ENCODE assay signal across 8 cellular contexts in the genomic region with DNA sequence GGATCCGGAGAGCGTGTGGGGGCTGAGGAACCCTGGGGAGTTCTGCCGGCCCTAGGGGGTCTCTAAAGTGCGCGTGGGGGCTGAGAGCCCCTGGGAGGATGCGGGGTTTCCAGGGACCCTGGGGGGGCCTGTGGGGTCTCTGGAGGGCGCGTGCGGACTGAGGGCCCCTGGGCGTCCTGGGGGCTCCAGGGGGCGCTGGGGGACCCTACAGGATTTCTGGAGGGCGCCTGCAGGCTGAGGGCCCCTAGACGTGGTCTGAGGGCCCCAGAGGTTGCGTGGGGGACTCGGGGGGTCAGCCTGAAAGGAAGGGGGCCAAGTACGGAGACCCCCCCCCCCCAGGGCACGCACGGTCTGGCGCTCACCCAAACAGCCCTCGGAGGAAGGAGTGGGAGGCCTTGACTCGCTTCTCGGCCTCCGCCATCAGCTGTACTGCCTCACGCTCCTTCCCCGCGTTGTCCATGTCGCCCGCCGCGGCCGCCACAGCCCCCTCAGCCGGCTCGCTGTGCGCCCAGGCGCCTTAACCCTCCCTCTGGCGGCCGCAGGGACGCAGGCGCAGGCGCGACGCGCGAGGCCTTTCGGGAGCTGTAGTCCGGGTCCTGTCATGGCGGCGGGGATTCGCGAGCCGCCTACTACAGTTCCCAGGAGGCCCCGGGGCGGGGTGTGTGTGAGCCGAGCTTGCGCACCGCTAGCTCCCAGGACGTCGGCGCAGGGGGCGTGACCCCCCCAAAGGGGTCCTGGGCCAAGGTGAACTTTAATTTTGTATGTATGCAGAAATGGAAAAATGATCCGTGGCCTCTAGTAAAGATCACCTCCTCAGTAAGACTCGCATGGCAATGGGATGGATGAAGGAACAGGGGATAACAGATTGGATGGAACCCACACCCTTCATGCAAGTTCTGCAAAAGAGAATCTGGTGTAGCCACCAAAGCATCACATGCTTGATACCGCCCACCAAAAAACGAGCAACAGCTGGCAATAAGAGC. TPM values are rescaled to one million over a fixed set of nuclear protein-coding genes. Genes with fewer than 3 reads are reported as not detected.
DNase-seq lines count a peak whose midpoint lies in the region; ATAC-seq lines count a peak whose summit lies in the region.

Gene NAPB (minus strand): TSS at position 546 of the 983 bp plus-strand sequence. CDS start 86 bp downstream, at position 460.

- no peaks in the 10 kb centered on the region for H3K36me3 Mint-ChIP-seq in activated T-helper 1 cell treated with anti-CD3 and anti-CD28 coated beads, Interleukin-12 subunit alpha, Interleukin-12 subunit beta, Interleukin-2, Interleukin-4 antibody, amounts not matched to agents 30 ng/mL and 10 ng/mL and 1 ng/mL, durations not matched to agents 14 hours and 24 hours and 36 hours (ENCODE audit: low read depth)
- H3K36me3 Mint-ChIP-seq in naive thymus-derived CD4-positive, alpha-beta T cell: peaks cover 0 to 6% (median 0%) of the 10 kb centered on the region in 5 donors
- no peaks in the 10 kb centered on the region for H3K36me3 Mint-ChIP-seq in stimulated activated memory B cell treated with anti-CD40 and anti-IgM and Interleukin-4, amounts not matched to agents 10 μg/mL and 1 μg/mL and 100 μg/mL, for 72 hours

- DNase-seq in ELF-1 (ENCODE audit: low read depth, low spot score): peak; percentile 95
- peak; percentile 85 for DNase-seq in GOT3 (lab: John Stamatoyannopoulos, UW)
- DNase-seq in LHCN-M2 (ENCODE audit: low read depth): peak; percentile 88
- DNase-seq in RKO (ENCODE audit: low spot score): peak; percentile 95
- DNase-seq in activated T-helper 1 cell treated with anti-CD3 and anti-CD28 coated beads, Interleukin-12 subunit alpha, Interleukin-12 subunit beta, Interleukin-2, Interleukin-4 antibody, amounts not matched to agents 30 ng/mL and 10 ng/mL and 1 ng/mL, durations not matched to agents 14 hours and 24 hours and 36 hours (ENCODE audit: low spot score): peak; percentile 92
- peak; percentile 89 for DNase-seq in fibroblast of gingiva (ENCODE audit: low read depth)
- peak; percentile 82 to 93 (median 91) for DNase-seq in naive thymus-derived CD4-positive, alpha-beta T cell

- H3K36me3 ChIP-seq in naive thymus-derived CD4-positive, alpha-beta T cell (ENCODE audit: control insufficient read depth in 2 of 3, insufficient read depth in 3 of 3, low read length in 3 of 3): peaks cover 0 to 9% (median 0%) of the 10 kb centered on the region in 3 experiments

- H3K27ac Mint-ChIP-seq in activated T-helper 1 cell treated with anti-CD3 and anti-CD28 coated beads, Interleukin-12 subunit alpha, Interleukin-12 subunit beta, Interleukin-2, Interleukin-4 antibody, amounts not matched to agents 30 ng/mL and 10 ng/mL and 1 ng/mL, durations not matched to agents 14 hours and 24 hours and 36 hours: peak within 1 kb of the TSS; percentile 81
- peak within 1 kb of the TSS; percentile 55 to 95 (median 89) for H3K27ac Mint-ChIP-seq in naive thymus-derived CD4-positive, alpha-beta T cell
- H3K27ac Mint-ChIP-seq in stimulated activated memory B cell treated with anti-CD40 and anti-IgM and Interleukin-4, amounts not matched to agents 10 μg/mL and 1 μg/mL and 100 μg/mL, for 72 hours: peak within 1 kb of the TSS; percentile 63

- no peaks in the 10 kb centered on the region for H3K9me3 ChIP-seq in naive thymus-derived CD4-positive, alpha-beta T cell (ENCODE audit: control insufficient read depth in 2 of 3, low read length in 3 of 3)

- peaks cover 7 to 22% of the 10 kb centered on the region in 2 donors for H3K4me1 ChIP-seq in naive thymus-derived CD4-positive, alpha-beta T cell (ENCODE audit: control insufficient read depth in 2 of 2, insufficient read depth in 2 of 2, low read length in 2 of 2)

- ATAC-seq in naive thymus-derived CD4-positive, alpha-beta T cell: peak; percentile 99
- peak; percentile 99 for ATAC-seq in stimulated activated memory B cell treated with anti-CD40 and anti-IgM and Interleukin-4, amounts not matched to agents 10 μg/mL and 1 μg/mL and 100 μg/mL, for 72 hours

- intact Hi-C loops in activated T-helper 1 cell treated with anti-CD3 and anti-CD28 coated beads, Interleukin-12 subunit alpha, Interleukin-12 subunit beta, Interleukin-2, Interleukin-4 antibody, amounts not matched to agents 30 ng/mL and 10 ng/mL and 1 ng/mL, durations not matched to agents 14 hours and 24 hours and 36 hours (cut with micrococcal nuclease): loop anchor here (1.0 to 5.0 kb wide), 6 partner anchors 13 to 1986 kb away; partner anchors contain the start of genes GINS1, GZF1 and NXT1
- intact Hi-C loops in naive thymus-derived CD4-positive, alpha-beta T cell (cut with micrococcal nuclease): loop anchor here (1.0 to 10.0 kb wide), 8 partner anchors 13 to 1974 kb away; partner anchors contain the start of genes GZF1 (in 2 of the 2), NXT1 (in 2 of the 2), ABHD12 (in 1 of the 2) and ACSS1 (in 1 of the 2)

- peak within 1 kb of the TSS; percentile 97 for H3K4me3 Mint-ChIP-seq in activated T-helper 1 cell treated with anti-CD3 and anti-CD28 coated beads, Interleukin-12 subunit alpha, Interleukin-12 subunit beta, Interleukin-2, Interleukin-4 antibody, amounts not matched to agents 30 ng/mL and 10 ng/mL and 1 ng/mL, durations not matched to agents 14 hours and 24 hours and 36 hours
- peak within 1 kb of the TSS; percentile 86 to 96 (median 92) for H3K4me3 Mint-ChIP-seq in naive thymus-derived CD4-positive, alpha-beta T cell
- peak within 1 kb of the TSS; percentile 88 for H3K4me3 Mint-ChIP-seq in stimulated activated memory B cell treated with anti-CD40 and anti-IgM and Interleukin-4, amounts not matched to agents 10 μg/mL and 1 μg/mL and 100 μg/mL, for 72 hours

- peak within 1 kb of the TSS; percentile 84 for H3K4me3 ChIP-seq in naive thymus-derived CD4-positive, alpha-beta T cell (ENCODE audit: low read length)

- no peaks in the 10 kb centered on the region for H3K27me3 Mint-ChIP-seq in activated T-helper 1 cell treated with anti-CD3 and anti-CD28 coated beads, Interleukin-12 subunit alpha, Interleukin-12 subunit beta, Interleukin-2, Interleukin-4 antibody, amounts not matched to agents 30 ng/mL and 10 ng/mL and 1 ng/mL, durations not matched to agents 14 hours and 24 hours and 36 hours (ENCODE audit: insufficient read depth)
- H3K27me3 Mint-ChIP-seq in naive thymus-derived CD4-positive, alpha-beta T cell: peaks cover 0 to 11% (median 6%) of the 10 kb centered on the region in 5 donors
- H3K27me3 Mint-ChIP-seq in stimulated activated memory B cell treated with anti-CD40 and anti-IgM and Interleukin-4, amounts not matched to agents 10 μg/mL and 1 μg/mL and 100 μg/mL, for 72 hours: peaks cover 8% of the 10 kb centered on the region

- peak within 1 kb of the TSS; percentile 87 for H3K27ac ChIP-seq in naive thymus-derived CD4-positive, alpha-beta T cell (ENCODE audit: low read depth, low read length)

- H3K27me3 ChIP-seq in naive thymus-derived CD4-positive, alpha-beta T cell (ENCODE audit: control insufficient read depth in 2 of 2, insufficient read depth in 2 of 2, low read length in 2 of 2): no peaks in the 10 kb centered on the region

- H3K9me3 Mint-ChIP-seq in activated T-helper 1 cell treated with anti-CD3 and anti-CD28 coated beads, Interleukin-12 subunit alpha, Interleukin-12 subunit beta, Interleukin-2, Interleukin-4 antibody, amounts not matched to agents 30 ng/mL and 10 ng/mL and 1 ng/mL, durations not matched to agents 14 hours and 24 hours and 36 hours: no peaks in the 10 kb centered on the region
- no peaks in the 10 kb centered on the region for H3K9me3 Mint-ChIP-seq in naive thymus-derived CD4-positive, alpha-beta T cell
- H3K9me3 Mint-ChIP-seq in stimulated activated memory B cell treated with anti-CD40 and anti-IgM and Interleukin-4, amounts not matched to agents 10 μg/mL and 1 μg/mL and 100 μg/mL, for 72 hours: no peaks in the 10 kb centered on the region

- CTCF ChIA-PET in naive thymus-derived CD4-positive, alpha-beta T cell (lab: Charles Lee): interaction anchor here (0.8 to 3.3 kb wide), 5 partner anchors 24 to 71 kb away, joined by 3 to 22 read pairs (median 4); partner anchors contain the start of gene NXT1

- POLR2A ChIA-PET in naive thymus-derived CD4-positive, alpha-beta T cell (lab: Charles Lee): interaction anchor here (0.7 to 3.3 kb wide), 9 partner anchors 10 to 75 kb away, joined by 3 to 30 read pairs (median 3); partner anchors contain the start of gene NXT1

- peaks cover 49% of the 10 kb centered on the region for H3K4me1 Mint-ChIP-seq in activated T-helper 1 cell treated with anti-CD3 and anti-CD28 coated beads, Interleukin-12 subunit alpha, Interleukin-12 subunit beta, Interleukin-2, Interleukin-4 antibody, amounts not matched to agents 30 ng/mL and 10 ng/mL and 1 ng/mL, durations not matched to agents 14 hours and 24 hours and 36 hours (ENCODE audit: low read depth)
- H3K4me1 Mint-ChIP-seq in naive thymus-derived CD4-positive, alpha-beta T cell: peaks cover 21 to 55% (median 39%) of the 10 kb centered on the region in 7 donors
- H3K4me1 Mint-ChIP-seq in stimulated activated memory B cell treated with anti-CD40 and anti-IgM and Interleukin-4, amounts not matched to agents 10 μg/mL and 1 μg/mL and 100 μg/mL, for 72 hours: peaks cover 17% of the 10 kb centered on the region

RNA-seq across cellular contexts. Expression of gene NAPB, which starts in this region (rescaled TPM):
- total RNA-seq in LHCN-M2 (2014; rRNA removed): 12.8 and 14.2 TPM in 2 replicates
- 3.8 TPM for polyA plus RNA-seq in LHCN-M2 (2012)
- total RNA-seq in activated T-helper 1 cell treated with anti-CD3 and anti-CD28 coated beads, Interleukin-12 subunit alpha, Interleukin-12 subunit beta, Interleukin-2, Interleukin-4 antibody, amounts not matched to agents 30 ng/mL and 10 ng/mL and 1 ng/mL, durations not matched to agents 14 hours and 24 hours and 36 hours: 14.0 and 15.5 TPM in 2 replicates
- total RNA-seq in naive thymus-derived CD4-positive, alpha-beta T cell: 10 to 100 TPM; 11.4 to 20.4 (median 16.2) TPM
- 1 to 10 TPM; 5.5 to 7.9 TPM for polyA plus RNA-seq in naive thymus-derived CD4-positive, alpha-beta T cell

Comparison
In these comparisons a context has a peak if more than half of its experiments do, and no peak if none do; other contexts are left out.
1. Peak in every context shown above with its lines: DNase-seq, ATAC-seq, H3K4me3 ChIP-seq and H3K27ac ChIP-seq.